In the genomic region with DNA sequence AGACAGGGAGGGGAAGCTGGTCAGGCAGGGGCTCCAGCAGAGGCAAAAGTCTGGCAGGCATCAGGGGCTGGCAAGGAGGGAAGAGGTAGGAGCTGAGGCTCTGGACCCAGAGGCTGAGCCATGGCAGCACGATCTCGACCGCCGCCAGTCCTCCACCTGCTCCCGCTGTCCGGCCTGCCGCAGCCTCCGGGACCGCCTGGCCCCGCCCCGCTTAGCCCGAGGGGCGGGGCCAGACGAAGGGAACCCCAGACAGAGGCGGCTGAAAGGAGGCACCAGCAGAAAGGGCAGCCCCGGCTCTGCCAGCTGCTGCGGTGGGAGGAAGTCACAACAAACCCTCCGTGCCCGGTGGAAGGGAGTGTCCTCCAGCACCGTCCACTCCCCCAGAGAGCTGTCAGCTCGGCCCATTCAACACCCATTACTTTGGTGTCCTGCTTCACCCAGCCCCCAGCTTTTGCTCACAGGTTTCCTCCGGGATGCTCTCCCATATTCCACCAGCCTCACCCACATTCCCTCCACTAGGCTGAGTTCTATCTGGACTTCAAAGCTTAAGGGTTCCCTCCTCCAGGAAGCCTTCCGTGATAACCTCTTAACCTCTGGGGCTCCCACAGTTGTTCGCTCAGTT, we compare ENCODE assay signal across 8 cellular contexts. TPM values are rescaled to one million over a fixed set of nuclear protein-coding genes. Genes with fewer than 3 reads are reported as not detected.
DNase-seq lines count a peak whose midpoint lies in the region; ATAC-seq and TF ChIP-seq lines count a peak whose summit lies in the region.

A gene with protein sequence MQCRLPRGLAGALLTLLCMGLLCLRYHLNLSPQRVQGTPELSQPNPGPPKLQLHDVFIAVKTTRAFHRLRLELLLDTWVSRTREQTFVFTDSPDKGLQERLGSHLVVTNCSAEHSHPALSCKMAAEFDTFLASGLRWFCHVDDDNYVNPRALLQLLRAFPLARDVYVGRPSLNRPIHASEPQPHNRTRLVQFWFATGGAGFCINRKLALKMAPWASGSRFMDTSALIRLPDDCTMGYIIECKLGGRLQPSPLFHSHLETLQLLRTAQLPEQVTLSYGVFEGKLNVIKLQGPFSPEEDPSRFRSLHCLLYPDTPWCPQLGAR (minus strand): TSS at position 161 of the 622 bp plus-strand sequence. CDS start 207 bp downstream, outside the sequence.

- ATAC-seq in GM23338 (peak; percentile 88), left lobe of liver (peak; percentile 79), GM18519 (IDR thresholded peaks at IDR 0.05; ENCODE audit: low FRiP score, unreplicated experiment) (no peak)

- H3K27ac ChIP-seq in GM23338 (ENCODE audit: low read depth): no peak within 1 kb of the TSS

- H2AFZ ChIP-seq in GM23338: peak within 1 kb of the TSS; percentile 83; the same call in 1 of the 2 replicates

- H3K27ac Mint-ChIP-seq in GM23338: no peak within 1 kb of the TSS

- H3F3A ChIP-seq in GM23338 (replicated peaks; ENCODE audit: low read depth): no peaks in the 10 kb centered on the region

- no peaks in the 10 kb centered on the region for H3K27me3 ChIP-seq in GM23338 (ENCODE audit: insufficient read depth)

- H4K20me1 ChIP-seq in GM23338 (replicated peaks; ENCODE audit: insufficient read depth): no peaks in the 10 kb centered on the region

- no peaks in the 10 kb centered on the region; the same call in 2 of the 3 replicates for H3K9me3 Mint-ChIP-seq in GM23338

- peaks cover 60% of the 10 kb centered on the region for H3K4me1 Mint-ChIP-seq in GM23338

- peak within 1 kb of the TSS; percentile 62 for H3K4me3 Mint-ChIP-seq in GM23338

- no peaks in the 10 kb centered on the region; the same call in 2 of the 3 replicates for H3K36me3 Mint-ChIP-seq in GM23338 (ENCODE audit: low read depth)

- H3K27me3 Mint-ChIP-seq in GM23338 (ENCODE audit: insufficient read depth, low read depth, poor library complexity): peaks cover 15% of the 10 kb centered on the region

- in situ Hi-C loops in G401 (cut with HindIII; ENCODE audit: low sequenced_read_pairs): no loop called here

- peaks cover 22% of the 10 kb centered on the region; the same call in 1 of the 2 replicates for H3K4me1 ChIP-seq in GM23338 (ENCODE audit: insufficient read depth)

- TF ChIP-seq CTCF in GM23338 (conservative IDR thresholded peaks at IDR 0.05; ENCODE audit: low read depth in 2 of 2) (peak; percentile 20 to 29; a peak in 1 of 4 replicates), choroid plexus epithelial cell (conservative IDR thresholded peaks at IDR 0.05; ENCODE audit: low read depth, low read length) (peak; percentile 12)

- peak; percentile 25 for DNase-seq in G401 (ENCODE audit: low spot score)
- peak; percentile 82 for DNase-seq in GM23338 (ENCODE audit: low spot score)
- peak; percentile 54 for DNase-seq in NCI-H1105 treated with DMSO at 0.1 percent for 48 hours (lab: John Stamatoyannopoulos, UW)
- DNase-seq in activated CD4-positive, alpha-beta T cell treated with anti-CD3 and anti-CD28 coated beads for 24 hours (ENCODE audit: low read depth in 2 of 2): peak; percentile 51 to 68
- DNase-seq in choroid plexus epithelial cell (ENCODE audit: low read depth): peak; percentile 48
- peak; percentile 70 for DNase-seq in left lobe of liver (ENCODE audit: low spot score)
- peak; percentile 74 to 76 for DNase-seq in stimulated activated CD4-positive, alpha-beta T cell treated with anti-CD3 and anti-CD28 coated beads, Interleukin-4, amount 100 ng/mL, for 4 hours

- H3K36me3 ChIP-seq in GM23338 (ENCODE audit: insufficient read depth): no peaks in the 10 kb centered on the region

- H3K79me2 ChIP-seq in GM23338 (replicated peaks; ENCODE audit: insufficient read depth): no peaks in the 10 kb centered on the region

- H3K4me3 ChIP-seq in GM23338 (peak within 1 kb of the TSS; percentile 46), choroid plexus epithelial cell (ENCODE audit: low read depth, low read length) (no peak within 1 kb of the TSS)

- peak within 1 kb of the TSS; percentile 74 for H3K4me2 ChIP-seq in GM23338

- no peaks in the 10 kb centered on the region for H3K9me2 ChIP-seq in GM23338 (ENCODE audit: insufficient read depth)

TF ChIP-seq in GM23338, 12 proteins besides CTCF, POLR2A, EP300 and RAD21 (continues in another document):
- TF ChIP-seq, protein P1, sequence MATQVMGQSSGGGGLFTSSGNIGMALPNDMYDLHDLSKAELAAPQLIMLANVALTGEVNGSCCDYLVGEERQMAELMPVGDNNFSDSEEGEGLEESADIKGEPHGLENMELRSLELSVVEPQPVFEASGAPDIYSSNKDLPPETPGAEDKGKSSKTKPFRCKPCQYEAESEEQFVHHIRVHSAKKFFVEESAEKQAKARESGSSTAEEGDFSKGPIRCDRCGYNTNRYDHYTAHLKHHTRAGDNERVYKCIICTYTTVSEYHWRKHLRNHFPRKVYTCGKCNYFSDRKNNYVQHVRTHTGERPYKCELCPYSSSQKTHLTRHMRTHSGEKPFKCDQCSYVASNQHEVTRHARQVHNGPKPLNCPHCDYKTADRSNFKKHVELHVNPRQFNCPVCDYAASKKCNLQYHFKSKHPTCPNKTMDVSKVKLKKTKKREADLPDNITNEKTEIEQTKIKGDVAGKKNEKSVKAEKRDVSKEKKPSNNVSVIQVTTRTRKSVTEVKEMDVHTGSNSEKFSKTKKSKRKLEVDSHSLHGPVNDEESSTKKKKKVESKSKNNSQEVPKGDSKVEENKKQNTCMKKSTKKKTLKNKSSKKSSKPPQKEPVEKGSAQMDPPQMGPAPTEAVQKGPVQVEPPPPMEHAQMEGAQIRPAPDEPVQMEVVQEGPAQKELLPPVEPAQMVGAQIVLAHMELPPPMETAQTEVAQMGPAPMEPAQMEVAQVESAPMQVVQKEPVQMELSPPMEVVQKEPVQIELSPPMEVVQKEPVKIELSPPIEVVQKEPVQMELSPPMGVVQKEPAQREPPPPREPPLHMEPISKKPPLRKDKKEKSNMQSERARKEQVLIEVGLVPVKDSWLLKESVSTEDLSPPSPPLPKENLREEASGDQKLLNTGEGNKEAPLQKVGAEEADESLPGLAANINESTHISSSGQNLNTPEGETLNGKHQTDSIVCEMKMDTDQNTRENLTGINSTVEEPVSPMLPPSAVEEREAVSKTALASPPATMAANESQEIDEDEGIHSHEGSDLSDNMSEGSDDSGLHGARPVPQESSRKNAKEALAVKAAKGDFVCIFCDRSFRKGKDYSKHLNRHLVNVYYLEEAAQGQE (IDR thresholded peaks at IDR 0.05; ENCODE audit: unreplicated experiment): no peak
- TF ChIP-seq NANOG (IDR thresholded peaks at IDR 0.05; ENCODE audit: borderline replicate concordance) (no peak), STAT1 (IDR thresholded peaks at IDR 0.05; ENCODE audit: unreplicated experiment) (no peak), ZNF331 (CRISPR knock-in tag; IDR thresholded peaks at IDR 0.05; ENCODE audit: low read depth) (no peak), POLR2AphosphoS5 (IDR thresholded peaks at IDR 0.05; ENCODE audit: low read depth) (no peak), CREB1 (CRISPR knock-in tag; IDR thresholded peaks at IDR 0.05; ENCODE audit: low read depth) (no peak)

RNA-seq across cellular contexts. Expression of the gene that starts here (rescaled TPM):
- total RNA-seq in G401 (2014; rRNA removed; shearing (Covaris generic)): 3.3 and 10.6 TPM in 2 replicates
- 1.9 and 3.8 TPM in 2 replicates for total RNA-seq in GM23338 (2014; rRNA removed; shearing (Covaris generic))
- polyA plus RNA-seq in GM23338 (2016; fragmentation: Nextera tagmentation; extraction: Ambion mirVana): 1.1 and 1.4 TPM in 2 replicates
- 8.0 TPM for total RNA-seq in left lobe of liver

Comparison
In these comparisons a context has a peak if more than half of its experiments do, and no peak if none do; other contexts are left out.
1. DNase-seq: peak in every context shown above with its lines; median percentile 82 in GM23338; 75 in stimulated activated CD4-positive, alpha-beta T cell treated with anti-CD3 and anti-CD28 coated beads, Interleukin-4, amount 100 ng/mL, for 4 hours; 70 in left lobe of liver; 60 in activated CD4-positive, alpha-beta T cell treated with anti-CD3 and anti-CD28 coated beads for 24 hours; 54 in NCI-H1105 treated with DMSO at 0.1 percent for 48 hours; 48 in choroid plexus epithelial cell; 25 in G401.